25 cellular contexts compared by ENCODE assay signal in the genomic region with DNA sequence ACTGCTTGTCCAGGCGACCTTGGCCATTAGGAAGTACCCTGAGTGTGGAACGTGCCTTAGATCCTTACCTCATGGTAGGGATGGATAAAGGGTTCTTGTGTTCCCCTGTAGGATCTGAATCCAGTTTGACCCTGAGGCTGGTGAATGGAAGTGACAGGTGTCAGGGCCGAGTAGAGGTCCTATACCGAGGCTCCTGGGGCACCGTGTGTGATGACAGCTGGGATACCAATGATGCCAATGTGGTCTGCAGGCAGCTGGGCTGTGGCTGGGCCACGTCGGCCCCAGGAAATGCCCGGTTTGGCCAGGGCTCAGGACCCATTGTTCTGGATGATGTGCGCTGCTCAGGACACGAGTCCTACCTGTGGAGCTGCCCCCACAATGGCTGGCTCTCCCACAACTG. TPM values are rescaled to one million over a fixed set of nuclear protein-coding genes. Genes with fewer than 3 reads are reported as not detected.
"Had no signal": no experiment of that assay in that cellular context is flagged by ENCODE, and none has a peak within 500 bp of the region (broad histone marks: within the 10 kb centered on the region; RNA-seq: fewer than 3 reads in every experiment).

No MANE protein-coding gene starts in this region.

- H3K4me3 ChIP-seq: colonic mucosa, esophagus squamous epithelium, gastrocnemius medialis, heart right ventricle, left lung, lower lobe of right lung, mucosa of descending colon had no signal

- DNase-seq: colonic mucosa; cortex of kidney; effector CD8-positive, alpha-beta T cell; effector memory CD8-positive, alpha-beta T cell; endodermal cell; erythroblast; esophagus squamous epithelium; foreskin fibroblast; foreskin melanocyte; gastrocnemius medialis; glutamatergic neuron; head of caudate nucleus; heart right ventricle; hippocampal formation; left cardiac atrium; left lung; left ventricle myocardium superior; lower lobe of right lung; mesenchymal stem cell; mucosa of descending colon; naive B cell had no signal

- H3K4me1 ChIP-seq: colonic mucosa, esophagus squamous epithelium, gastrocnemius medialis, heart right ventricle, left lung, lower lobe of right lung had no signal

- H3K9me3 ChIP-seq: colonic mucosa, esophagus squamous epithelium, gastrocnemius medialis, heart right ventricle, left lung, lower lobe of right lung, mucosa of descending colon had no signal

- H3K27ac ChIP-seq: colonic mucosa, epithelial cell of prostate, esophagus squamous epithelium, gastrocnemius medialis, heart right ventricle, left lung, lower lobe of right lung had no signal

- H3K36me3 ChIP-seq: colonic mucosa, esophagus squamous epithelium, gastrocnemius medialis, heart right ventricle, left lung, lower lobe of right lung had no signal

- H3K27me3 ChIP-seq: colonic mucosa, esophagus squamous epithelium, gastrocnemius medialis, heart right ventricle, left lung had no signal

RNA-seq across cellular contexts. Expression of a gene that starts 31.6 kb away (rescaled TPM):
- total RNA-seq: dermis microvascular lymphatic vessel endothelial cell, endodermal cell, left cardiac atrium, lung microvascular endothelial cell, mesothelial cell of epicardium had no signal
